In the genomic region with DNA sequence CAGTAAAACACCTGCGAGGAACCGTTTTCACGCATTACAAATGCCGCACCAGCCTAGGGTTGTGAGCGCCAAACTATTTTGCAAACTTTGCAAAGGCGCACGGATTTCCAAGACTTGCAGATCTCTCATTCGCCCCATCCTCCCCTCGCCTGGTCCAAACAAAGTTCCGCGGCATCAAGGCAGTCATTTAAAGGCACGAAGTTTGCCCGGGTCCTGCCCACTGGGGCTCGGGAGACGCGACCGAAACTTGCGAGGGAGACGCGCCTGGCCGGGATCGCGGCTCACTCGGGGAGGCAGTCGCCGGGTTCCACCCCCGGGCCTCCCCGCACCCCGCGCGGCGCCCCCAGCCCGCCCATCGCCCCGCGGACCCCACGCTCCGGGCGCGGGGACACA, we compare ENCODE assay signal across 8 cellular contexts. TPM values are rescaled to one million over a fixed set of nuclear protein-coding genes. Genes with fewer than 3 reads are reported as not detected.
DNase-seq lines count a peak whose midpoint lies in the region; ATAC-seq and TF ChIP-seq lines count a peak whose summit lies in the region.

No MANE protein-coding gene starts in this region.

- peaks cover 2% of the 10 kb centered on the region for H3K36me3 Mint-ChIP-seq in activated CD4-positive, alpha-beta T cell treated with anti-CD3 and anti-CD28 coated beads, Interleukin-2, amount 10 ng/mL, durations not matched to agents 24 days and 14 days (ENCODE audit: low read depth)
- peaks cover 1% of the 10 kb centered on the region for H3K36me3 Mint-ChIP-seq in mesothelial cell of epicardium

- H3K27ac ChIP-seq in ACC112 (ENCODE audit: low read depth, low read length) (peak overlapping the region; percentile 17; the same call in 1 of the 2 replicates), testis (peak overlapping the region; percentile 84 to 96)

- H3K9me3 ChIP-seq in endocrine pancreas (ENCODE audit: control insufficient read depth, low read length) = no peaks in the 10 kb centered on the region
- no peaks in the 10 kb centered on the region for H3K9me3 ChIP-seq in testis

- no peaks in the 10 kb centered on the region for H3K36me3 ChIP-seq in ACC112 (ENCODE audit: insufficient read depth, low read length)
- no peaks in the 10 kb centered on the region for H3K36me3 ChIP-seq in endocrine pancreas (ENCODE audit: control insufficient read depth, insufficient read depth, low read length)
- H3K36me3 ChIP-seq in testis (ENCODE audit: low read depth, missing control alignments) = no peaks in the 10 kb centered on the region

- no peak for TF ChIP-seq POLR2A in testis (IDR thresholded peaks at IDR 0.05)

- intact Hi-C loops in activated CD4-positive, alpha-beta T cell treated with anti-CD3 and anti-CD28 coated beads, Interleukin-2, amount 10 ng/mL, durations not matched to agents 24 days and 14 days (cut with micrococcal nuclease) = loop anchor here (2.0 to 5.0 kb wide), 4 partner anchors 32 to 101 kb away; no protein-coding TSS in a partner anchor
- intact Hi-C loops in testis (cut with DNase I; ENCODE audit: low total_unique reads) = loop anchor here (10.0 kb wide), 1 partner anchor 76 kb away; no protein-coding TSS in a partner anchor

- peaks cover 18% of the 10 kb centered on the region for H3K4me1 Mint-ChIP-seq in activated CD4-positive, alpha-beta T cell treated with anti-CD3 and anti-CD28 coated beads, Interleukin-2, amount 10 ng/mL, durations not matched to agents 24 days and 14 days
- H3K4me1 Mint-ChIP-seq in mesothelial cell of epicardium = peaks cover 39% of the 10 kb centered on the region

- peaks cover 59% of the 10 kb centered on the region for H3K27me3 Mint-ChIP-seq in activated CD4-positive, alpha-beta T cell treated with anti-CD3 and anti-CD28 coated beads, Interleukin-2, amount 10 ng/mL, durations not matched to agents 24 days and 14 days
- no peaks in the 10 kb centered on the region for H3K27me3 Mint-ChIP-seq in mesothelial cell of epicardium (ENCODE audit: low read depth)

- H2AFZ ChIP-seq in ACC112 (ENCODE audit: low read length, unreplicated experiment) = peak overlapping the region; percentile 71

- H3K4me1 ChIP-seq in ACC112 (ENCODE audit: control insufficient read depth, insufficient read depth, low read length, unreplicated experiment) (peaks cover 14% of the 10 kb centered on the region), endocrine pancreas (ENCODE audit: control insufficient read depth, insufficient read depth, low read length) (peaks cover 3% of the 10 kb centered on the region), testis (peaks cover 15% of the 10 kb centered on the region)

- peaks cover 37% of the 10 kb centered on the region for H3K79me2 ChIP-seq in ACC112 (ENCODE audit: control insufficient read depth, insufficient read depth, low read length, unreplicated experiment)

- DNase-seq in activated CD4-positive, alpha-beta T cell treated with anti-CD3 and anti-CD28 coated beads, Interleukin-2, amount 10 ng/mL, durations not matched to agents 24 days and 14 days = peak; percentile 69
- peak; percentile 31 to 59 for DNase-seq in mesothelial cell of epicardium (ENCODE audit: low spot score in 2 of 2, unreplicated experiment in 2 of 2)
- peak; percentile 61 for DNase-seq in testis
- DNase-seq in midbrain (lab: John Stamatoyannopoulos, UW) = no peak

- peak overlapping the region; percentile 82 for H3K4me3 Mint-ChIP-seq in activated CD4-positive, alpha-beta T cell treated with anti-CD3 and anti-CD28 coated beads, Interleukin-2, amount 10 ng/mL, durations not matched to agents 24 days and 14 days
- H3K4me3 Mint-ChIP-seq in mesothelial cell of epicardium = peak overlapping the region; percentile 88

- H3K9ac ChIP-seq in endocrine pancreas (ENCODE audit: control insufficient read depth, insufficient read depth, low read length) = peak overlapping the region; percentile 86

- H3K9me3 Mint-ChIP-seq in activated CD4-positive, alpha-beta T cell treated with anti-CD3 and anti-CD28 coated beads, Interleukin-2, amount 10 ng/mL, durations not matched to agents 24 days and 14 days = no peaks in the 10 kb centered on the region
- H3K9me3 Mint-ChIP-seq in mesothelial cell of epicardium = peaks cover 1% of the 10 kb centered on the region

- no peak overlapping the region for H3K27ac Mint-ChIP-seq in activated CD4-positive, alpha-beta T cell treated with anti-CD3 and anti-CD28 coated beads, Interleukin-2, amount 10 ng/mL, durations not matched to agents 24 days and 14 days
- peak overlapping the region; percentile 86 for H3K27ac Mint-ChIP-seq in mesothelial cell of epicardium

- TF ChIP-seq CTCF in mesothelial cell of epicardium (IDR thresholded peaks at IDR 0.05; ENCODE audit: unreplicated experiment) (no peak), testis (IDR thresholded peaks at IDR 0.05) (no peak)

- H3K27me3 ChIP-seq in ACC112 (ENCODE audit: insufficient read depth, low read length) (no peaks in the 10 kb centered on the region), endocrine pancreas (ENCODE audit: control insufficient read depth, insufficient read depth, low read length) (no peaks in the 10 kb centered on the region), testis (no peaks in the 10 kb centered on the region)

- ATAC-seq in GM18909 (IDR thresholded peaks at IDR 0.05; ENCODE audit: poor library complexity, unreplicated experiment) (peak; percentile 23), HG03521 (IDR thresholded peaks at IDR 0.05; ENCODE audit: unreplicated experiment) (peak; percentile 17)

- peak overlapping the region; percentile 95 for H3K4me3 ChIP-seq in ACC112 (ENCODE audit: low read depth, low read length)
- peak overlapping the region; percentile 89 for H3K4me3 ChIP-seq in endocrine pancreas (ENCODE audit: control insufficient read depth, insufficient read depth, low read length)
- H3K4me3 ChIP-seq in testis = peak overlapping the region; percentile 73 to 98

- 0% methylated on average over 19 to 33 of the region's 40 CpGs for WGBS in testis, 2 donors

RNA-seq across cellular contexts. Expression of a gene that starts 0.6 kb away (rescaled TPM):
- total RNA-seq in activated CD4-positive, alpha-beta T cell treated with anti-CD3 and anti-CD28 coated beads, Interleukin-2, amount 10 ng/mL, durations not matched to agents 24 days and 14 days = 0.83 and 0.84 TPM in 2 replicates
- 34.8 to 36.4 TPM (median 35.8 TPM) in 3 replicates for total RNA-seq in mesothelial cell of epicardium
- 10 to 100 TPM; 50.4 to 56.1 TPM for total RNA-seq in testis
- 64.9 TPM for polyA plus RNA-seq in testis (ENCODE audit: insufficient read depth, low read depth, low replicate concordance)

Comparison
In these comparisons a context has a peak if more than half of its experiments do, and no peak if none do; other contexts are left out.
1. RNA of a gene that starts 0.6 kb away (total RNA-seq): 50.4 to 56.1 TPM in testis and 34.8 to 36.4 TPM in mesothelial cell of epicardium; 0.83 to 0.84 TPM in activated CD4-positive, alpha-beta T cell treated with anti-CD3 and anti-CD28 coated beads, Interleukin-2, amount 10 ng/mL, durations not matched to agents 24 days and 14 days; every median in the first group is over 10 times any median in the second.
2. Peak in every context shown above with its lines, with median percentiles within 50 percentile points of each other: H3K4me3 ChIP-seq.